In the genomic region with DNA sequence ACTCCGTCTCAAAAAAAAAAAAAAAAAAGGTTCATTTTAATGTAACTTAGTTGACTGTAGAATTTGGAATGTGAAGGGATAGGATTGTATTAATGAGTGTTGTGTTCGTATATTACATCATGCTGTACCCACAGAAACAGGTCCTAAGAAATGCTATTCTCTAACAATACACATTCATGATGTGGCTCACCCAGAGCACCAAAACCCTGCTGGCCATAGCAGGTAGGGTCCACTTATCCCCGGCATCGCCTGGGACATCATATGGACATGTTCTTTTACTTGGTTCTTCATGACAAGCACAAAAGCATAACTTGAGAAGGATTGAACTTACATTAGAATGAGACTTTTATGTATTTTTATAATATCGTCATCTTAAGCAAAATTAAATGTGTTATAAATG, we compare ENCODE assay signal across 1 cellular context.
TF ChIP-seq lines count a peak whose summit lies in the region.

No MANE protein-coding gene starts in this region.

TF ChIP-seq in H1, 55 proteins besides CTCF, POLR2A, EP300 and RAD21:
- TF ChIP-seq, protein P1, sequence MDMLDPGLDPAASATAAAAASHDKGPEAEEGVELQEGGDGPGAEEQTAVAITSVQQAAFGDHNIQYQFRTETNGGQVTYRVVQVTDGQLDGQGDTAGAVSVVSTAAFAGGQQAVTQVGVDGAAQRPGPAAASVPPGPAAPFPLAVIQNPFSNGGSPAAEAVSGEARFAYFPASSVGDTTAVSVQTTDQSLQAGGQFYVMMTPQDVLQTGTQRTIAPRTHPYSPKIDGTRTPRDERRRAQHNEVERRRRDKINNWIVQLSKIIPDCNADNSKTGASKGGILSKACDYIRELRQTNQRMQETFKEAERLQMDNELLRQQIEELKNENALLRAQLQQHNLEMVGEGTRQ (IDR thresholded peaks at IDR 0.05; ENCODE audit: low read length), result no peak
- no peak for TF ChIP-seq KDM4A (IDR thresholded peaks at IDR 0.05; ENCODE audit: low read depth, low read length, severe bottlenecking)
- no peak for TF ChIP-seq ASH2L (IDR thresholded peaks at IDR 0.05; ENCODE audit: low read length)
- TF ChIP-seq, protein P2, sequence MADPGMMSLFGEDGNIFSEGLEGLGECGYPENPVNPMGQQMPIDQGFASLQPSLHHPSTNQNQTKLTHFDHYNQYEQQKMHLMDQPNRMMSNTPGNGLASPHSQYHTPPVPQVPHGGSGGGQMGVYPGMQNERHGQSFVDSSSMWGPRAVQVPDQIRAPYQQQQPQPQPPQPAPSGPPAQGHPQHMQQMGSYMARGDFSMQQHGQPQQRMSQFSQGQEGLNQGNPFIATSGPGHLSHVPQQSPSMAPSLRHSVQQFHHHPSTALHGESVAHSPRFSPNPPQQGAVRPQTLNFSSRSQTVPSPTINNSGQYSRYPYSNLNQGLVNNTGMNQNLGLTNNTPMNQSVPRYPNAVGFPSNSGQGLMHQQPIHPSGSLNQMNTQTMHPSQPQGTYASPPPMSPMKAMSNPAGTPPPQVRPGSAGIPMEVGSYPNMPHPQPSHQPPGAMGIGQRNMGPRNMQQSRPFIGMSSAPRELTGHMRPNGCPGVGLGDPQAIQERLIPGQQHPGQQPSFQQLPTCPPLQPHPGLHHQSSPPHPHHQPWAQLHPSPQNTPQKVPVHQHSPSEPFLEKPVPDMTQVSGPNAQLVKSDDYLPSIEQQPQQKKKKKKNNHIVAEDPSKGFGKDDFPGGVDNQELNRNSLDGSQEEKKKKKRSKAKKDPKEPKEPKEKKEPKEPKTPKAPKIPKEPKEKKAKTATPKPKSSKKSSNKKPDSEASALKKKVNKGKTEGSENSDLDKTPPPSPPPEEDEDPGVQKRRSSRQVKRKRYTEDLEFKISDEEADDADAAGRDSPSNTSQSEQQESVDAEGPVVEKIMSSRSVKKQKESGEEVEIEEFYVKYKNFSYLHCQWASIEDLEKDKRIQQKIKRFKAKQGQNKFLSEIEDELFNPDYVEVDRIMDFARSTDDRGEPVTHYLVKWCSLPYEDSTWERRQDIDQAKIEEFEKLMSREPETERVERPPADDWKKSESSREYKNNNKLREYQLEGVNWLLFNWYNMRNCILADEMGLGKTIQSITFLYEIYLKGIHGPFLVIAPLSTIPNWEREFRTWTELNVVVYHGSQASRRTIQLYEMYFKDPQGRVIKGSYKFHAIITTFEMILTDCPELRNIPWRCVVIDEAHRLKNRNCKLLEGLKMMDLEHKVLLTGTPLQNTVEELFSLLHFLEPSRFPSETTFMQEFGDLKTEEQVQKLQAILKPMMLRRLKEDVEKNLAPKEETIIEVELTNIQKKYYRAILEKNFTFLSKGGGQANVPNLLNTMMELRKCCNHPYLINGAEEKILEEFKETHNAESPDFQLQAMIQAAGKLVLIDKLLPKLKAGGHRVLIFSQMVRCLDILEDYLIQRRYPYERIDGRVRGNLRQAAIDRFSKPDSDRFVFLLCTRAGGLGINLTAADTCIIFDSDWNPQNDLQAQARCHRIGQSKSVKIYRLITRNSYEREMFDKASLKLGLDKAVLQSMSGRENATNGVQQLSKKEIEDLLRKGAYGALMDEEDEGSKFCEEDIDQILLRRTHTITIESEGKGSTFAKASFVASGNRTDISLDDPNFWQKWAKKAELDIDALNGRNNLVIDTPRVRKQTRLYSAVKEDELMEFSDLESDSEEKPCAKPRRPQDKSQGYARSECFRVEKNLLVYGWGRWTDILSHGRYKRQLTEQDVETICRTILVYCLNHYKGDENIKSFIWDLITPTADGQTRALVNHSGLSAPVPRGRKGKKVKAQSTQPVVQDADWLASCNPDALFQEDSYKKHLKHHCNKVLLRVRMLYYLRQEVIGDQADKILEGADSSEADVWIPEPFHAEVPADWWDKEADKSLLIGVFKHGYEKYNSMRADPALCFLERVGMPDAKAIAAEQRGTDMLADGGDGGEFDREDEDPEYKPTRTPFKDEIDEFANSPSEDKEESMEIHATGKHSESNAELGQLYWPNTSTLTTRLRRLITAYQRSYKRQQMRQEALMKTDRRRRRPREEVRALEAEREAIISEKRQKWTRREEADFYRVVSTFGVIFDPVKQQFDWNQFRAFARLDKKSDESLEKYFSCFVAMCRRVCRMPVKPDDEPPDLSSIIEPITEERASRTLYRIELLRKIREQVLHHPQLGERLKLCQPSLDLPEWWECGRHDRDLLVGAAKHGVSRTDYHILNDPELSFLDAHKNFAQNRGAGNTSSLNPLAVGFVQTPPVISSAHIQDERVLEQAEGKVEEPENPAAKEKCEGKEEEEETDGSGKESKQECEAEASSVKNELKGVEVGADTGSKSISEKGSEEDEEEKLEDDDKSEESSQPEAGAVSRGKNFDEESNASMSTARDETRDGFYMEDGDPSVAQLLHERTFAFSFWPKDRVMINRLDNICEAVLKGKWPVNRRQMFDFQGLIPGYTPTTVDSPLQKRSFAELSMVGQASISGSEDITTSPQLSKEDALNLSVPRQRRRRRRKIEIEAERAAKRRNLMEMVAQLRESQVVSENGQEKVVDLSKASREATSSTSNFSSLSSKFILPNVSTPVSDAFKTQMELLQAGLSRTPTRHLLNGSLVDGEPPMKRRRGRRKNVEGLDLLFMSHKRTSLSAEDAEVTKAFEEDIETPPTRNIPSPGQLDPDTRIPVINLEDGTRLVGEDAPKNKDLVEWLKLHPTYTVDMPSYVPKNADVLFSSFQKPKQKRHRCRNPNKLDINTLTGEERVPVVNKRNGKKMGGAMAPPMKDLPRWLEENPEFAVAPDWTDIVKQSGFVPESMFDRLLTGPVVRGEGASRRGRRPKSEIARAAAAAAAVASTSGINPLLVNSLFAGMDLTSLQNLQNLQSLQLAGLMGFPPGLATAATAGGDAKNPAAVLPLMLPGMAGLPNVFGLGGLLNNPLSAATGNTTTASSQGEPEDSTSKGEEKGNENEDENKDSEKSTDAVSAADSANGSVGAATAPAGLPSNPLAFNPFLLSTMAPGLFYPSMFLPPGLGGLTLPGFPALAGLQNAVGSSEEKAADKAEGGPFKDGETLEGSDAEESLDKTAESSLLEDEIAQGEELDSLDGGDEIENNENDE (IDR thresholded peaks at IDR 0.05; ENCODE audit: insufficient replicate concordance, low read length), result no peak
- no peak for TF ChIP-seq CHD2 (IDR thresholded peaks at IDR 0.05; ENCODE audit: low read length)
- no peak for TF ChIP-seq CBX5 (IDR thresholded peaks at IDR 0.05; ENCODE audit: low read depth, low read length)
- no peak for TF ChIP-seq CBX8 (IDR thresholded peaks at IDR 0.05; ENCODE audit: borderline replicate concordance, low read depth, low read length)
- TF ChIP-seq SUZ12 (IDR thresholded peaks at IDR 0.05; ENCODE audit: low read length), result no peak
- no peak for TF ChIP-seq RNF2 (IDR thresholded peaks at IDR 0.05; ENCODE audit: borderline replicate concordance, low read depth, low read length, missing control alignments, poor library complexity, severe bottlenecking)
- TF ChIP-seq, protein P3, sequence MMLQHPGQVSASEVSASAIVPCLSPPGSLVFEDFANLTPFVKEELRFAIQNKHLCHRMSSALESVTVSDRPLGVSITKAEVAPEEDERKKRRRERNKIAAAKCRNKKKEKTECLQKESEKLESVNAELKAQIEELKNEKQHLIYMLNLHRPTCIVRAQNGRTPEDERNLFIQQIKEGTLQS (IDR thresholded peaks at IDR 0.05; ENCODE audit: insufficient read depth, low read depth, low read length), result no peak
- TF ChIP-seq TAF7 (optimal IDR thresholded peaks at IDR 0.05; ENCODE audit: borderline replicate concordance, low read depth, low read length), result no peak
- TF ChIP-seq KDM5A (IDR thresholded peaks at IDR 0.05; ENCODE audit: low read length), result no peak
